ENCODE assay signal across 1 cellular context in the genomic region with DNA sequence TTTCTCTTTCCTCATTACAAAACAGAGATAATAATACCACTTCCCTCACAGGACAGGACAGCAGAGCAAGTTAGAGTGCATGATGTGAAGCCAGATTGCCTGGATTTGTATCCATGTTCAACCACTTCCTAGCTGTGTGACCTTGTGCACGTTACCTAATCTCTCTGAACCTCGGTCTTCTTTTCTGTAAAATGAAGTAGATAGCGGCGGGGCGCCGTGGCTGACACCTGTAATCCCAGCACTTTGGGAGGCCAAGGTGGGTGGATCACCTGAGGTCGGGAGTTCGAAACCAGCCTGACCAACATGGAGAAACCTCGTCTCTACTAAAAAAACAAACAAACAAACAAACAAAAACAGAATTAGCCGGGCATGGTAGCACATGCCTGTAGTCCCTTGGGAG. TPM values are rescaled to one million over a fixed set of nuclear protein-coding genes. Genes with fewer than 3 reads are reported as not detected.
"Had no signal": no experiment of that assay in that cellular context is flagged by ENCODE, and none has a peak within 500 bp of the region (broad histone marks: within the 10 kb centered on the region; RNA-seq: fewer than 3 reads in every experiment).

No MANE protein-coding gene starts in this region.

RNA-seq across cellular contexts. Expression of a gene that starts 10.7 kb away (rescaled TPM):
- total RNA-seq: LHCN-M2 had no signal
